Comparison of ENCODE assay signal across 19 cellular contexts in genomic region chr1:2789164-2789985, GRCh38. TPM values are rescaled to one million over a fixed set of nuclear protein-coding genes. Genes with fewer than 3 reads are reported as not detected.
DNase-seq lines count a peak whose midpoint lies in the region; ATAC-seq and TF ChIP-seq lines count a peak whose summit lies in the region.
"Had no signal": no experiment of that assay in that cellular context is flagged by ENCODE, and none has a peak within 500 bp of the region (broad histone marks: within the 10 kb centered on the region; RNA-seq: fewer than 3 reads in every experiment).

No MANE protein-coding gene starts in this region.

- TF ChIP-seq CTCF in WTC11 (IDR thresholded peaks at IDR 0.05) (no peak), upper lobe of left lung (IDR thresholded peaks at IDR 0.05) (no peak), ovary (IDR thresholded peaks at IDR 0.05) (no peak)

- peaks cover 9% of the 10 kb centered on the region for H3K4me1 Mint-ChIP-seq in WTC11
- H3K4me1 Mint-ChIP-seq: brain, H9 had no signal

- peak overlapping the region in 1 of 4 donors; percentile 6 for H3K4me3 ChIP-seq in upper lobe of left lung
- no peak overlapping the region for H3K4me3 ChIP-seq in ovary
- H3K4me3 ChIP-seq: K562, SJCRH30 had no signal

- TF ChIP-seq POLR2A in upper lobe of left lung (IDR thresholded peaks at IDR 0.05) (no peak), ovary (IDR thresholded peaks at IDR 0.05) (no peak)

- DNase-seq in stimulated activated CD4-positive, alpha-beta T cell treated with anti-CD3 and anti-CD28 coated beads, Interleukin-1b, Interleukin-23, amount 100 ng/mL, for 48 hours, result peak; percentile 0
- DNase-seq in stimulated activated CD4-positive, alpha-beta T cell treated with anti-CD3 and anti-CD28 coated beads, Interleukin-4, amount 100 ng/mL, for 24 hours, result no peak
- DNase-seq in WTC11 (ENCODE audit: low spot score) (no peak), midbrain (lab: John Stamatoyannopoulos, UW) (peak; percentile 11), upper lobe of left lung (peak; percentile 3 to 71), NCI-H69 (lab: John Stamatoyannopoulos, UW) (no peak), ovary (no peak), NCI-H774 (lab: John Stamatoyannopoulos, UW) (no peak)
- DNase-seq: activated CD4-positive, CD25-positive, alpha-beta regulatory T cell; H9; NCI-H526; SJCRH30; T-helper 2 cell had no signal

- no peak overlapping the region for H3K27ac Mint-ChIP-seq in WTC11
- H3K27ac Mint-ChIP-seq: activated naive CD4-positive, alpha-beta T cell treated with anti-CD3 and anti-CD28 coated beads, Interleukin-2, amount 50 U/mL, for 72 hours; B cell; H9 had no signal

- 7 to 8% methylated on average over 22 of the region's 79 CpGs for WGBS in upper lobe of left lung, 2 donors
- 3 to 7% (median 6%) methylated on average over 64 to 79 of the region's 79 CpGs for WGBS in ovary, 3 donors

- TF ChIP-seq EP300 in upper lobe of left lung (IDR thresholded peaks at IDR 0.05), result no peak
- TF ChIP-seq EP300 in ovary (IDR thresholded peaks at IDR 0.05), result no peak

- POLR2A ChIA-PET in WTC11 (lab: Charles Lee), result interaction anchor here (0.6 kb wide), 1 partner anchor 361 kb away, joined by 4 read pairs; no protein-coding TSS in a partner anchor

- H3K9me3 Mint-ChIP-seq in WTC11, result peaks cover 38% of the 10 kb centered on the region

- H3K4me1 ChIP-seq in upper lobe of left lung, result peaks cover 0 to 13% (median 0%) of the 10 kb centered on the region in 4 donors
- no peaks in the 10 kb centered on the region for H3K4me1 ChIP-seq in ovary (ENCODE audit: insufficient read depth)
- H3K4me1 ChIP-seq: parathyroid adenoma, SJCRH30 had no signal

- H3K4me3 Mint-ChIP-seq in WTC11, result no peak overlapping the region; the same call in 1 of the 2 replicates
- H3K4me3 Mint-ChIP-seq: B cell, brain, H9 had no signal

- H3K27me3 Mint-ChIP-seq in WTC11 (ENCODE audit: low read depth), result peaks cover 5% of the 10 kb centered on the region

- H3K27ac ChIP-seq in upper lobe of left lung (no peak overlapping the region), ovary (no peak overlapping the region)
- H3K27ac ChIP-seq: parathyroid adenoma, SJCRH30 had no signal

- CTCF ChIA-PET in WTC11 (lab: Charles Lee), result interaction anchor here (1.2 to 2.8 kb wide), 3 partner anchors 16 to 635 kb away, joined by 5 to 8 read pairs (median 6); no protein-coding TSS in a partner anchor

- H3K9me3 ChIP-seq in upper lobe of left lung (peaks cover 9 to 30% (median 14%) of the 10 kb centered on the region in 4 donors), ovary (peaks cover 0 to 13% of the 10 kb centered on the region in 2 donors)

- H3K36me3 ChIP-seq in upper lobe of left lung (no peaks in the 10 kb centered on the region), ovary (no peaks in the 10 kb centered on the region)
- H3K36me3 ChIP-seq: SJCRH30 had no signal

- intact Hi-C loops in ovary (cut with DNase I), result no loop called here

- peaks cover 29% of the 10 kb centered on the region for H3K36me3 Mint-ChIP-seq in WTC11
- H3K36me3 Mint-ChIP-seq: brain had no signal

- ATAC-seq in WTC11, result peak; percentile 13; the same call in 1 of the 2 replicates
- no peak for ATAC-seq in upper lobe of left lung (ENCODE audit: low FRiP score in 2 of 2)
- ATAC-seq: K562, left lobe of liver had no signal

- H3K27me3 ChIP-seq in upper lobe of left lung (peaks cover 0 to 34% (median 6%) of the 10 kb centered on the region in 4 donors), ovary (no peaks in the 10 kb centered on the region)

TF ChIP-seq in WTC11, 78 proteins besides CTCF, POLR2A, EP300 and RAD21:
- TF ChIP-seq ESRRA (CRISPR knock-in tag; IDR thresholded peaks at IDR 0.05; ENCODE audit: borderline replicate concordance), result no peak
- no peak for TF ChIP-seq SOX15 (CRISPR knock-in tag; IDR thresholded peaks at IDR 0.05)

RNA-seq across cellular contexts. Expression of gene TTC34, which starts 12.1 kb away (rescaled TPM):
- total RNA-seq in WTC11 (2021), result 0.39 to 0.61 TPM (median 0.44 TPM) in 3 replicates
- 1 to 10 TPM in 5 of 6 donors, under 1 TPM in 1; 0.76 to 4.2 (median 2.1) TPM for total RNA-seq in upper lobe of left lung
- total RNA-seq in ovary, result 1 to 10 TPM; 1.1 to 3.2 (median 2.5) TPM
- under 1 TPM; 0.12 to 0.59 TPM for polyA plus RNA-seq in ovary

Comparison
In these comparisons a context has a peak if more than half of its experiments do, and no peak if none do; other contexts are left out.
1. DNase-seq: peak in stimulated activated CD4-positive, alpha-beta T cell treated with anti-CD3 and anti-CD28 coated beads, Interleukin-1b, Interleukin-23, amount 100 ng/mL, for 48 hours (single experiment), midbrain (single experiment) and upper lobe of left lung (2 of 2); none in stimulated activated CD4-positive, alpha-beta T cell treated with anti-CD3 and anti-CD28 coated beads, Interleukin-4, amount 100 ng/mL, for 24 hours (single experiment), WTC11 (single experiment), NCI-H69 (single experiment), ovary (0 of 5) and NCI-H774 (single experiment).